8 cellular contexts compared by ENCODE assay signal in genomic region chr10:5976689-5977470, GRCh38. TPM values are rescaled to one million over a fixed set of nuclear protein-coding genes. Genes with fewer than 3 reads are reported as not detected.
DNase-seq lines count a peak whose midpoint lies in the region; ATAC-seq and TF ChIP-seq lines count a peak whose summit lies in the region.

No MANE protein-coding gene starts in this region.

- peaks cover 12% of the 10 kb centered on the region for H3K36me3 Mint-ChIP-seq in activated naive CD8-positive, alpha-beta T cell treated with anti-CD3 and anti-CD28 coated beads for 36 hours

- H3K4me3 ChIP-seq in left ventricle myocardium inferior (peak overlapping the region; percentile 88), rectal smooth muscle tissue (ENCODE audit: low read length) (peak overlapping the region; percentile 98)

- ATAC-seq in HG02970 (IDR thresholded peaks at IDR 0.05; ENCODE audit: low FRiP score, unreplicated experiment), result peak; percentile 12

- peak overlapping the region; percentile 98 for H3K27ac Mint-ChIP-seq in activated naive CD8-positive, alpha-beta T cell treated with anti-CD3 and anti-CD28 coated beads for 36 hours

- H3K27me3 ChIP-seq in left ventricle myocardium inferior (ENCODE audit: low read depth) (no peaks in the 10 kb centered on the region), rectal smooth muscle tissue (ENCODE audit: control insufficient read depth, insufficient read depth, low read length) (no peaks in the 10 kb centered on the region)

- TF ChIP-seq CTCF in left ventricle myocardium inferior (IDR thresholded peaks at IDR 0.05; ENCODE audit: borderline replicate concordance), result no peak

- no peaks in the 10 kb centered on the region for H3K36me3 ChIP-seq in left ventricle myocardium inferior
- no peaks in the 10 kb centered on the region for H3K36me3 ChIP-seq in rectal smooth muscle tissue (ENCODE audit: control insufficient read depth, insufficient read depth, low read length)

- H3K4me1 ChIP-seq in left ventricle myocardium inferior (peaks cover 58% of the 10 kb centered on the region), rectal smooth muscle tissue (ENCODE audit: control insufficient read depth, insufficient read depth, low read length) (no peaks in the 10 kb centered on the region)

- H3K9ac ChIP-seq in rectal smooth muscle tissue (ENCODE audit: low read length), result peak overlapping the region; percentile 39

- H3K9me3 ChIP-seq in left ventricle myocardium inferior (replicated peaks), result no peaks in the 10 kb centered on the region

- intact Hi-C loops in left ventricle myocardium inferior (cut with micrococcal nuclease), result no loop called here

- no peaks in the 10 kb centered on the region for H3K9me3 Mint-ChIP-seq in activated naive CD8-positive, alpha-beta T cell treated with anti-CD3 and anti-CD28 coated beads for 36 hours

- peak overlapping the region; percentile 96 for H3K4me3 Mint-ChIP-seq in activated naive CD8-positive, alpha-beta T cell treated with anti-CD3 and anti-CD28 coated beads for 36 hours

- H3K27ac ChIP-seq in left ventricle myocardium inferior (replicated peaks), result peak overlapping the region; percentile 98
- peak overlapping the region; percentile 79 for H3K27ac ChIP-seq in rectal smooth muscle tissue (ENCODE audit: low read depth, low read length)

- H3K4me1 Mint-ChIP-seq in activated naive CD8-positive, alpha-beta T cell treated with anti-CD3 and anti-CD28 coated beads for 36 hours, result peaks cover 30% of the 10 kb centered on the region

- H3K27me3 Mint-ChIP-seq in activated naive CD8-positive, alpha-beta T cell treated with anti-CD3 and anti-CD28 coated beads for 36 hours, result peaks cover 14% of the 10 kb centered on the region

- DNase-seq in NCI-H748 (lab: John Stamatoyannopoulos, UW; ENCODE audit: unreplicated experiment) (peak; percentile 31), NCI-H748 treated with DMSO at 0.1 percent for 48 hours (lab: John Stamatoyannopoulos, UW) (no peak), RPMI7951 (ENCODE audit: low read depth) (peak; percentile 53), left ventricle myocardium inferior (peak; percentile 58), GOT3 (lab: John Stamatoyannopoulos, UW) (no peak)
- DNase-seq in activated naive CD8-positive, alpha-beta T cell treated with anti-CD3 and anti-CD28 coated beads for 36 hours, result peak; percentile 55

RNA-seq across cellular contexts. Expression of gene IL15RA, which starts 0.5 kb away (rescaled TPM):
- total RNA-seq in RPMI7951 (2014; rRNA removed; shearing (Covaris generic)), result 15.3 and 18.5 TPM in 2 replicates
- 10 to 100 TPM; 27.8 to 30.0 TPM for total RNA-seq in activated naive CD8-positive, alpha-beta T cell treated with anti-CD3 and anti-CD28 coated beads for 36 hours
- total RNA-seq in left ventricle myocardium inferior, result 6.0 TPM

Comparison
In these comparisons a context has a peak if more than half of its experiments do, and no peak if none do; other contexts are left out.
1. DNase-seq: peak in NCI-H748 (single experiment), RPMI7951 (single experiment), activated naive CD8-positive, alpha-beta T cell treated with anti-CD3 and anti-CD28 coated beads for 36 hours (single experiment) and left ventricle myocardium inferior (single experiment); none in NCI-H748 treated with DMSO at 0.1 percent for 48 hours (single experiment) and GOT3 (single experiment).